Comparison of ENCODE assay signal across 11 cellular contexts in genomic region chr3:153210660-153211059, GRCh38. TPM values are rescaled to one million over a fixed set of nuclear protein-coding genes. Genes with fewer than 3 reads are reported as not detected.
DNase-seq lines count a peak whose midpoint lies in the region; ATAC-seq and TF ChIP-seq lines count a peak whose summit lies in the region.
"Had no signal": no experiment of that assay in that cellular context is flagged by ENCODE, and none has a peak within 500 bp of the region (broad histone marks: within the 10 kb centered on the region; RNA-seq: fewer than 3 reads in every experiment).

No MANE protein-coding gene starts in this region.

- DNase-seq in DMS 273 (lab: John Stamatoyannopoulos, UW; ENCODE audit: unreplicated experiment): peak; percentile 6
- no peak for DNase-seq in DMS 273 treated with DMSO at 0.1 percent for 48 hours (lab: John Stamatoyannopoulos, UW)
- peak; percentile 57 to 92 for DNase-seq in NCI-H524 (lab: John Stamatoyannopoulos, UW)
- no peak for DNase-seq in endothelial cell (ENCODE audit: low spot score)
- DNase-seq in renal cortical epithelial cell (ENCODE audit: low read depth): peak; percentile 66
- DNase-seq in GM19238 (ENCODE audit: insufficient read length, low spot score): no peak
- DNase-seq in GM13977 (ENCODE audit: low spot score): no peak
- DNase-seq: activated T-cell treated with anti-CD3 and anti-CD28 coated beads, Interleukin-2, amount 50 U/mL, for 1 hour; amygdala; testis had no signal

- no peak for TF ChIP-seq CTCF in endothelial cell (IDR thresholded peaks at IDR 0.05; ENCODE audit: unreplicated experiment)
- TF ChIP-seq CTCF in GM13977 (IDR thresholded peaks at IDR 0.05; ENCODE audit: extremely low read depth, insufficient read depth, missing control alignments): no peak

- peak overlapping the region; percentile 89 for H3K27ac Mint-ChIP-seq in endothelial cell (ENCODE audit: unreplicated experiment)

- no peak for ATAC-seq in GM21360 (IDR thresholded peaks at IDR 0.05; ENCODE audit: unreplicated experiment)

- in situ Hi-C loops in GM13977 (cut with MboI; ENCODE audit: low pct_unique_long_range_greater_than_20kb, low sequenced_read_pairs, unreplicated experiment): no loop called here

- H3K4me1 Mint-ChIP-seq in endothelial cell (ENCODE audit: unreplicated experiment): peaks cover 34% of the 10 kb centered on the region

- H3K27me3 Mint-ChIP-seq in endothelial cell (ENCODE audit: unreplicated experiment): peaks cover 3% of the 10 kb centered on the region

- no peaks in the 10 kb centered on the region for H3K36me3 Mint-ChIP-seq in endothelial cell (ENCODE audit: low read depth, unreplicated experiment)

- H3K9me3 Mint-ChIP-seq in endothelial cell (ENCODE audit: unreplicated experiment): no peaks in the 10 kb centered on the region

- H3K4me3 Mint-ChIP-seq in endothelial cell (ENCODE audit: unreplicated experiment): no peak overlapping the region

RNA-seq across cellular contexts. Expression of gene RAP2B, which starts 48.6 kb away (rescaled TPM):
- total RNA-seq in endothelial cell (ENCODE audit: unreplicated experiment) (33.7 TPM), renal cortical epithelial cell (16.0 and 53.5 TPM in 2 replicates)

Comparison
In these comparisons a context has a peak if more than half of its experiments do, and no peak if none do; other contexts are left out.
1. DNase-seq: peak in DMS 273 (single experiment), NCI-H524 (2 of 2) and renal cortical epithelial cell (single experiment); none in DMS 273 treated with DMSO at 0.1 percent for 48 hours (single experiment), endothelial cell (single experiment), GM19238 (single experiment) and GM13977 (single experiment).